15 cellular contexts compared by ENCODE assay signal in the genomic region with DNA sequence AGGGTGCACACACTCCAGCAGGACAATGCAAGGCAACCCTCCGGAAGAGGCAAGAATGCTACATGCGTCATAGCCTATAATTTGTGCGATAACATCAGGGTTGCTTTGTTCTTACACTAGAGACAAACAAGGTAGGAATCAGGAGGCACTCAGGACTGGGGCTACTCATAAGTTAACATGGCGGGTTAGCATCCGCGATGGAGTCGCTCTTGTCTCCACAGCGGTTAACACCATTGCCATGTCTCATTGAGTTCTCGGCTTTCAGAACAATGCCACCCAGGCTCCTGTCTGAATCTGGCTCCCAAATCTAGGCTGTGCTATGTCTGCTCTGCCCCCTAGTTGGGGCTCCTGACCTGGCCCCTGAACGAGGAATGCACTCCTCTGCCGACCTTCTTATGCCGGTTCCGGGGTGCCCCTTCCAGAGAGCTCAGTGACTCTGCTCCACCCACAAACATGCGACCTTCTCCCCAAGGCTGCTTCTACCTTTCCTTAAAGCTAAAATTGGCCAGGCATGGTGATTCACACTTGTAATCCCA. TPM values are rescaled to one million over a fixed set of nuclear protein-coding genes. Genes with fewer than 3 reads are reported as not detected.
DNase-seq lines count a peak whose midpoint lies in the region; ATAC-seq, FAIRE-seq and TF ChIP-seq lines count a peak whose summit lies in the region.
"Had no signal": no experiment of that assay in that cellular context is flagged by ENCODE, and none has a peak within 500 bp of the region (broad histone marks: within the 10 kb centered on the region; RNA-seq: fewer than 3 reads in every experiment).

No MANE protein-coding gene starts in this region.

- H3K4ac ChIP-seq in trophoblast cell (ENCODE audit: low read depth, low read length): no peak overlapping the region

- no peaks in the 10 kb centered on the region for H3K79me2 ChIP-seq in GM23338 (replicated peaks; ENCODE audit: insufficient read depth)
- no peaks in the 10 kb centered on the region for H3K79me2 ChIP-seq in trophoblast cell (ENCODE audit: control insufficient read depth, insufficient read depth, low read length, poor library complexity)

- no peak overlapping the region for H2AK5ac ChIP-seq in trophoblast cell (ENCODE audit: low read length)

- H3K4me1 ChIP-seq in GM23338 (ENCODE audit: insufficient read depth) (peaks cover 11% of the 10 kb centered on the region), trophoblast cell (ENCODE audit: control insufficient read depth in 1 of 2, insufficient read depth in 2 of 2, low read length in 2 of 2) (peaks cover 5 to 6% of the 10 kb centered on the region in 2 experiments)

- no peaks in the 10 kb centered on the region for H3K79me1 ChIP-seq in trophoblast cell (ENCODE audit: low read length)

- peak; percentile 65 for FAIRE-seq in HTR-8/SVneo (lab: Jason Lieb, UNC)
- FAIRE-seq: GM12878, GM18507 had no signal

- ATAC-seq in GM23338: peak; percentile 62
- ATAC-seq: GM12878 had no signal

- H3K4me3 Mint-ChIP-seq in GM23338: no peak overlapping the region
- H3K4me3 Mint-ChIP-seq: CD4-positive, alpha-beta T cell had no signal

- H3K4me3 ChIP-seq in GM23338 (no peak overlapping the region), trophoblast cell (ENCODE audit: low read depth, low read length) (no peak overlapping the region)
- H3K4me3 ChIP-seq: GM12878 had no signal

- no peak overlapping the region for H4K12ac ChIP-seq in trophoblast cell (ENCODE audit: low read depth, low read length)

- no peak overlapping the region for H2BK5ac ChIP-seq in trophoblast cell (ENCODE audit: low read depth, low read length, poor library complexity)

- H3K4me1 Mint-ChIP-seq in GM23338: peaks cover 16% of the 10 kb centered on the region

- peak in 1 of 2 experiments; percentile 10; a peak in 1 of 4 replicates for TF ChIP-seq CTCF in GM23338 (conservative IDR thresholded peaks at IDR 0.05; ENCODE audit: low read depth in 2 of 2)

- no peak overlapping the region for H4K8ac ChIP-seq in trophoblast cell (ENCODE audit: low read depth, low read length)

- H3K9me3 ChIP-seq in trophoblast cell (ENCODE audit: insufficient read depth, low read depth, low read length): no peaks in the 10 kb centered on the region

- no peaks in the 10 kb centered on the region for H3K36me3 Mint-ChIP-seq in GM23338 (ENCODE audit: low read depth)

- H3K9me3 Mint-ChIP-seq in GM23338: no peaks in the 10 kb centered on the region
- H3K9me3 Mint-ChIP-seq: CD4-positive, alpha-beta T cell had no signal

- H3K4me2 ChIP-seq in GM23338: no peak overlapping the region
- no peak overlapping the region for H3K4me2 ChIP-seq in trophoblast cell (ENCODE audit: low read length)

- no peak overlapping the region for H2BK120ac ChIP-seq in trophoblast cell (ENCODE audit: insufficient read depth, low read length, poor library complexity)

- H3K36me3 ChIP-seq in GM23338 (ENCODE audit: insufficient read depth): no peaks in the 10 kb centered on the region; the same call in 1 of the 2 replicates
- no peaks in the 10 kb centered on the region for H3K36me3 ChIP-seq in trophoblast cell (ENCODE audit: control insufficient read depth in 1 of 2, insufficient read depth in 2 of 2, low read length in 2 of 2)

- no peak overlapping the region for H3K18ac ChIP-seq in trophoblast cell (ENCODE audit: low read length)

- peak overlapping the region; percentile 32; the same call in 1 of the 2 replicates for H2AFZ ChIP-seq in GM23338
- H2AFZ ChIP-seq in trophoblast cell (ENCODE audit: insufficient read depth, low read length, poor library complexity): no peak overlapping the region

- no peaks in the 10 kb centered on the region for H4K20me1 ChIP-seq in GM23338 (replicated peaks; ENCODE audit: insufficient read depth)

- H3K27ac ChIP-seq in GM23338 (ENCODE audit: low read depth) (no peak overlapping the region), trophoblast cell (ENCODE audit: low read depth, low read length) (no peak overlapping the region)

- no peak overlapping the region for H4K91ac ChIP-seq in trophoblast cell (ENCODE audit: low read depth, low read length)

- H3K14ac ChIP-seq in trophoblast cell (ENCODE audit: low read length): no peak overlapping the region

- no peak for DNase-seq in GM23338 (ENCODE audit: low spot score)
- DNase-seq in HTR-8/SVneo (ENCODE audit: insufficient read length, low spot score): no peak
- peak; percentile 41 for DNase-seq in ecto neural progenitor cell (ENCODE audit: low spot score)
- peak; percentile 63 to 88 for DNase-seq in trophoblast cell
- no peak for DNase-seq in HUDEP-2 (lab: John Stamatoyannopoulos, UW; ENCODE audit: unreplicated experiment in 76 of 76)
- DNase-seq in NCI-H1694 (lab: John Stamatoyannopoulos, UW): no peak
- DNase-seq in mucosa of gallbladder (ENCODE audit: low spot score): no peak
- DNase-seq: ACHN, Calu3, HCEC 1CT, NCI-H345, NCI-H69 had no signal

- no peak overlapping the region for H3K9ac ChIP-seq in trophoblast cell (ENCODE audit: low read length)

- H3K27me3 ChIP-seq in GM23338 (ENCODE audit: insufficient read depth): peaks cover 3% of the 10 kb centered on the region; the same call in 1 of the 2 replicates
- no peaks in the 10 kb centered on the region for H3K27me3 ChIP-seq in trophoblast cell (ENCODE audit: insufficient read depth, low read length)

- no peak overlapping the region for H3K23ac ChIP-seq in trophoblast cell (ENCODE audit: low read length)

- no peak overlapping the region for H3K27ac Mint-ChIP-seq in GM23338
- H3K27ac Mint-ChIP-seq: CD4-positive, alpha-beta T cell had no signal

- H3F3A ChIP-seq in GM23338 (replicated peaks; ENCODE audit: low read depth): no peaks in the 10 kb centered on the region

- no peak overlapping the region for H2BK12ac ChIP-seq in trophoblast cell (ENCODE audit: low read length)

- no peaks in the 10 kb centered on the region for H3K9me2 ChIP-seq in GM23338 (ENCODE audit: insufficient read depth)

- no CpG with 5 or more reads among the region's 14 CpGs for WGBS in trophoblast cell (ENCODE audit: extremely low coverage, insufficient coverage, insufficient read length)

- H3K27me3 Mint-ChIP-seq in GM23338 (ENCODE audit: insufficient read depth, low read depth, poor library complexity): peaks cover 12% of the 10 kb centered on the region

TF ChIP-seq in GM23338, 12 proteins besides CTCF, POLR2A, EP300 and RAD21 (continues in another document):
- no peak for TF ChIP-seq JUNB (IDR thresholded peaks at IDR 0.05; ENCODE audit: unreplicated experiment)
- TF ChIP-seq POLR2AphosphoS5 (IDR thresholded peaks at IDR 0.05; ENCODE audit: low read depth): no peak
- no peak for TF ChIP-seq EZH2 (IDR thresholded peaks at IDR 0.05; ENCODE audit: low read depth, unreplicated experiment)
- no peak for TF ChIP-seq ZNF114 (CRISPR knock-in tag; IDR thresholded peaks at IDR 0.05)

RNA-seq across cellular contexts. Expression of a gene that starts 24.9 kb away (rescaled TPM):
- total RNA-seq in GM23338 (2014; rRNA removed; shearing (Covaris generic)): 12.1 and 22.1 TPM in 2 replicates
- 11.3 and 13.6 TPM in 2 replicates for polyA plus RNA-seq in GM23338 (2016; fragmentation: Nextera tagmentation; extraction: Ambion mirVana)
- 10.9 and 11.4 TPM in 2 replicates for polyA plus RNA-seq in trophoblast cell (2013)
- total RNA-seq in mucosa of gallbladder: 26.1 TPM

Comparison
In these comparisons a context has a peak if more than half of its experiments do, and no peak if none do; other contexts are left out.
1. DNase-seq: peak in ecto neural progenitor cell (single experiment) and trophoblast cell (2 of 2); none in GM23338 (single experiment), HTR-8/SVneo (single experiment), HUDEP-2 (0 of 76), NCI-H1694 (single experiment) and mucosa of gallbladder (single experiment).